Comparison of ENCODE assay signal across 28 cellular contexts in genomic region chr11:127675602-127676001, GRCh38.
DNase-seq lines count a peak whose midpoint lies in the region; TF ChIP-seq lines count a peak whose summit lies in the region.
"Had no signal": no experiment of that assay in that cellular context is flagged by ENCODE, and none has a peak within 500 bp of the region (broad histone marks: within the 10 kb centered on the region; RNA-seq: fewer than 3 reads in every experiment).

No MANE protein-coding gene starts in this region.

- H4K20me1 ChIP-seq in Loucy (ENCODE audit: insufficient read depth, low read length, poor library complexity, severe bottlenecking), result no peaks in the 10 kb centered on the region
- no peaks in the 10 kb centered on the region for H4K20me1 ChIP-seq in hepatocyte (ENCODE audit: insufficient read depth, poor library complexity, severe bottlenecking)
- H4K20me1 ChIP-seq: BLaER1 treated with 17β-estradiol and CSF1 and Interleukin-3, amounts not matched to agents 10 nM and 100 nM had no signal

- H3K9ac ChIP-seq in Loucy (ENCODE audit: low read depth, low read length, poor library complexity, severe bottlenecking) (no peak overlapping the region), neuronal stem cell (ENCODE audit: low read depth, low read length, poor library complexity) (no peak overlapping the region)
- H3K9ac ChIP-seq: BLaER1 treated with 17β-estradiol and CSF1 and Interleukin-3, amounts not matched to agents 10 nM and 100 nM; KMS-11 had no signal

- no peaks in the 10 kb centered on the region for H3F3A ChIP-seq in Loucy (ENCODE audit: low read depth)

- H3K9me2 ChIP-seq in Loucy (replicated peaks; ENCODE audit: low read depth, low read length) (no peaks in the 10 kb centered on the region), hepatocyte (replicated peaks; ENCODE audit: insufficient read depth) (no peaks in the 10 kb centered on the region)

- H3K14ac ChIP-seq in neuronal stem cell (ENCODE audit: low read length), result no peak overlapping the region

- no peak overlapping the region for H3K4me2 ChIP-seq in Loucy (ENCODE audit: low read depth, low read length, poor library complexity, severe bottlenecking)
- H3K4me2 ChIP-seq in hepatocyte, result peak overlapping the region; percentile 13
- no peak overlapping the region for H3K4me2 ChIP-seq in neuronal stem cell (ENCODE audit: insufficient read depth, low read length, poor library complexity, severe bottlenecking)
- H3K4me2 ChIP-seq: KMS-11 had no signal

- H3K9me3 ChIP-seq in Loucy (ENCODE audit: insufficient read depth, low read depth, low read length) (no peaks in the 10 kb centered on the region), hepatocyte (ENCODE audit: low read depth) (no peaks in the 10 kb centered on the region), neuronal stem cell (replicated peaks in 1 of 2; ENCODE audit: control insufficient read depth in 2 of 2, insufficient read depth in 1 of 2, low read depth in 1 of 2, low read length in 2 of 2) (no peaks in the 10 kb centered on the region)
- H3K9me3 ChIP-seq: BLaER1 treated with 17β-estradiol and CSF1 and Interleukin-3, amounts not matched to agents 10 nM and 100 nM; colonic mucosa; neutrophil; psoas muscle; upper lobe of right lung had no signal

- H2BK5ac ChIP-seq in neuronal stem cell (ENCODE audit: low read length), result no peak overlapping the region

- H4K91ac ChIP-seq in neuronal stem cell (ENCODE audit: low read depth, low read length, poor library complexity), result no peak overlapping the region

- POLR2A ChIA-PET in activated CD4-positive, alpha-beta memory T cell treated with anti-CD3 and anti-CD28 coated beads for 36 hours (lab: Charles Lee), result no interaction called here

- 53% methylated on average over 2 of the region's 2 CpGs for WGBS in hepatocyte (ENCODE audit: low lambda C conversion rate, missing lambda C conversion rate)
- no CpG with 5 or more reads among the region's 2 CpGs for WGBS in neuronal stem cell (ENCODE audit: extremely low coverage in 2 of 2, insufficient read length in 2 of 2, insufficient replicate concordance in 1 of 2), 2 donors

- TF ChIP-seq CTCF in Loucy (conservative IDR thresholded peaks at IDR 0.05; ENCODE audit: low read length) (no peak), hepatocyte (IDR thresholded peaks at IDR 0.05; ENCODE audit: poor library complexity) (no peak)

- intact Hi-C loops in activated CD4-positive, alpha-beta memory T cell treated with anti-CD3 and anti-CD28 coated beads for 36 hours (cut with micrococcal nuclease), result no loop called here

- no peak overlapping the region for H3K4ac ChIP-seq in neuronal stem cell (ENCODE audit: low read length)

- H3K27ac Mint-ChIP-seq in activated CD4-positive, alpha-beta memory T cell treated with anti-CD3 and anti-CD28 coated beads for 36 hours, result no peak overlapping the region
- H3K27ac Mint-ChIP-seq: activated B cell treated with CpG ODN at 0.5 μM for 24 hours; activated CD8-positive, alpha-beta memory T cell treated with anti-CD3 and anti-CD28 coated beads, Interleukin-2, amount 10 ng/mL, durations not matched to agents 7 days and 5 days; activated naive CD8-positive, alpha-beta T cell treated with anti-CD3 and anti-CD28 coated beads, Interleukin-2, amount 10 ng/mL, durations not matched to agents 7 days and 5 days; memory B cell had no signal

- H3K27ac ChIP-seq in hepatocyte, result no peak overlapping the region
- H3K27ac ChIP-seq in neuronal stem cell (replicated peaks; ENCODE audit: low read length), result no peak overlapping the region
- H3K27ac ChIP-seq: BLaER1 treated with 17β-estradiol and CSF1 and Interleukin-3, amounts not matched to agents 10 nM and 100 nM; colonic mucosa; epithelial cell of prostate; KMS-11; neutrophil; psoas muscle; upper lobe of right lung had no signal

- H3K9me3 Mint-ChIP-seq in activated CD4-positive, alpha-beta memory T cell treated with anti-CD3 and anti-CD28 coated beads for 36 hours, result no peaks in the 10 kb centered on the region
- H3K9me3 Mint-ChIP-seq: activated naive CD8-positive, alpha-beta T cell treated with anti-CD3 and anti-CD28 coated beads, Interleukin-2, amount 10 ng/mL, durations not matched to agents 7 days and 5 days; activated T-cell treated with anti-CD3 and anti-CD28 coated beads, Interleukin-2, amount 50 U/mL, for 4 hours had no signal

- no peaks in the 10 kb centered on the region for H3K36me3 ChIP-seq in Loucy (ENCODE audit: insufficient read depth, low read length)
- no peaks in the 10 kb centered on the region for H3K36me3 ChIP-seq in hepatocyte (replicated peaks; ENCODE audit: insufficient read depth, low read depth)
- no peaks in the 10 kb centered on the region for H3K36me3 ChIP-seq in neuronal stem cell (replicated peaks in 1 of 2; ENCODE audit: control insufficient read depth in 2 of 2, insufficient read depth in 2 of 2, low read length in 2 of 2)
- H3K36me3 ChIP-seq: BLaER1 treated with 17β-estradiol and CSF1 and Interleukin-3, amounts not matched to agents 10 nM and 100 nM; colonic mucosa; neutrophil; upper lobe of right lung had no signal

- no peaks in the 10 kb centered on the region for H3K79me1 ChIP-seq in neuronal stem cell (ENCODE audit: low read depth, low read length)

- no peak overlapping the region for H3K18ac ChIP-seq in neuronal stem cell (ENCODE audit: low read length)

- no peak overlapping the region for H3K4me3 Mint-ChIP-seq in activated CD4-positive, alpha-beta memory T cell treated with anti-CD3 and anti-CD28 coated beads for 36 hours
- H3K4me3 Mint-ChIP-seq: activated B cell treated with CpG ODN at 0.5 μM for 24 hours; activated CD8-positive, alpha-beta memory T cell treated with anti-CD3 and anti-CD28 coated beads, Interleukin-2, amount 10 ng/mL, durations not matched to agents 7 days and 5 days; activated naive CD8-positive, alpha-beta T cell treated with anti-CD3 and anti-CD28 coated beads, Interleukin-2, amount 10 ng/mL, durations not matched to agents 7 days and 5 days; activated T-cell treated with anti-CD3 and anti-CD28 coated beads, Interleukin-2, amount 50 U/mL, for 4 hours; memory B cell had no signal

- no peak overlapping the region for H3K4me3 ChIP-seq in Loucy (ENCODE audit: low read length, poor library complexity, severe bottlenecking)
- H3K4me3 ChIP-seq in hepatocyte, result no peak overlapping the region
- H3K4me3 ChIP-seq in neuronal stem cell (ENCODE audit: low read length in 2 of 2), result no peak overlapping the region
- H3K4me3 ChIP-seq: BLaER1 treated with 17β-estradiol and CSF1 and Interleukin-3, amounts not matched to agents 10 nM and 100 nM; colonic mucosa; psoas muscle; upper lobe of right lung had no signal

- no peak overlapping the region for H2BK12ac ChIP-seq in neuronal stem cell (ENCODE audit: low read length)

- no peak overlapping the region for H2AK5ac ChIP-seq in neuronal stem cell (ENCODE audit: low read depth, low read length)

- H3K79me2 ChIP-seq in Loucy (ENCODE audit: insufficient read depth, low read length), result no peaks in the 10 kb centered on the region
- H3K79me2 ChIP-seq in hepatocyte, result no peaks in the 10 kb centered on the region

- no peaks in the 10 kb centered on the region for H3K36me3 Mint-ChIP-seq in activated CD4-positive, alpha-beta memory T cell treated with anti-CD3 and anti-CD28 coated beads for 36 hours
- H3K36me3 Mint-ChIP-seq: activated CD8-positive, alpha-beta memory T cell treated with anti-CD3 and anti-CD28 coated beads, Interleukin-2, amount 10 ng/mL, durations not matched to agents 7 days and 5 days; activated naive CD8-positive, alpha-beta T cell treated with anti-CD3 and anti-CD28 coated beads, Interleukin-2, amount 10 ng/mL, durations not matched to agents 7 days and 5 days; memory B cell had no signal

- H2BK15ac ChIP-seq in neuronal stem cell (ENCODE audit: low read length), result no peak overlapping the region

- DNase-seq in EH (ENCODE audit: low read depth), result peak; percentile 2
- peak; percentile 7 for DNase-seq in hepatocyte (ENCODE audit: low spot score)
- no peak for DNase-seq in neuronal stem cell (ENCODE audit: low spot score)
- no peak for DNase-seq in activated gamma-delta T cell treated with Interleukin-2 at 50 U/mL for 16 hours
- DNase-seq in ureter (ENCODE audit: low spot score), result no peak
- DNase-seq in SKM-1 treated with dmso at 0.1 percent for 144 hours (lab: John Stamatoyannopoulos, UW; ENCODE audit: unreplicated experiment), result no peak
- DNase-seq in activated CD4-positive, alpha-beta memory T cell treated with anti-CD3 and anti-CD28 coated beads for 36 hours, result no peak
- DNase-seq: activated B cell treated with CpG ODN at 0.5 μM for 24 hours; activated CD4-positive, alpha-beta T cell treated with anti-CD3 and anti-CD28 coated beads, Interleukin-2, amount 50 U/mL, for 1 hour; activated CD8-positive, alpha-beta memory T cell treated with anti-CD3 and anti-CD28 coated beads, Interleukin-2, amount 10 ng/mL, durations not matched to agents 7 days and 5 days; activated gamma-delta T cell; activated naive CD8-positive, alpha-beta T cell treated with anti-CD3 and anti-CD28 coated beads, Interleukin-2, amount 10 ng/mL, durations not matched to agents 7 days and 5 days; activated T-cell treated with anti-CD3 and anti-CD28 coated beads, Interleukin-2, amount 50 U/mL, for 4 hours; aorta; colonic mucosa; DMS79; effector CD8-positive, alpha-beta T cell; left cardiac atrium; NCI-H1436; psoas muscle; stimulated activated naive CD4-positive, alpha-beta T cell; upper lobe of right lung had no signal

- H3K27me3 ChIP-seq in Loucy (ENCODE audit: insufficient read depth, low read length, poor library complexity, severe bottlenecking) (no peaks in the 10 kb centered on the region), hepatocyte (no peaks in the 10 kb centered on the region), neuronal stem cell (ENCODE audit: control insufficient read depth in 3 of 3, insufficient read depth in 3 of 3, low read depth in 1 of 3, low read length in 3 of 3) (no peaks in the 10 kb centered on the region)
- H3K27me3 ChIP-seq: BLaER1 treated with 17β-estradiol and CSF1 and Interleukin-3, amounts not matched to agents 10 nM and 100 nM; colonic mucosa; neutrophil; upper lobe of right lung had no signal

- no peaks in the 10 kb centered on the region for H3K27me3 Mint-ChIP-seq in activated CD4-positive, alpha-beta memory T cell treated with anti-CD3 and anti-CD28 coated beads for 36 hours
- H3K27me3 Mint-ChIP-seq: activated B cell treated with CpG ODN at 0.5 μM for 24 hours; activated CD8-positive, alpha-beta memory T cell treated with anti-CD3 and anti-CD28 coated beads, Interleukin-2, amount 10 ng/mL, durations not matched to agents 7 days and 5 days; activated naive CD8-positive, alpha-beta T cell treated with anti-CD3 and anti-CD28 coated beads, Interleukin-2, amount 10 ng/mL, durations not matched to agents 7 days and 5 days; memory B cell had no signal

- no peak overlapping the region for H3K23ac ChIP-seq in neuronal stem cell (ENCODE audit: low read depth, low read length, poor library complexity)

- CTCF ChIA-PET in activated CD4-positive, alpha-beta memory T cell treated with anti-CD3 and anti-CD28 coated beads for 36 hours (lab: Charles Lee), result no interaction called here

- peaks cover 4% of the 10 kb centered on the region for H3K4me1 ChIP-seq in Loucy (ENCODE audit: insufficient read depth, low read length, poor library complexity, severe bottlenecking)
- H3K4me1 ChIP-seq in hepatocyte (ENCODE audit: insufficient read depth), result no peaks in the 10 kb centered on the region
- H3K4me1 ChIP-seq in neuronal stem cell (ENCODE audit: control insufficient read depth in 2 of 2, insufficient read depth in 1 of 2, low read depth in 1 of 2, low read length in 2 of 2), result peaks cover 5 to 18% of the 10 kb centered on the region in 2 donors
- H3K4me1 ChIP-seq: colonic mucosa, psoas muscle, upper lobe of right lung had no signal

- no peak overlapping the region for H4K8ac ChIP-seq in neuronal stem cell (ENCODE audit: low read depth, low read length)

- no peak overlapping the region for H2BK120ac ChIP-seq in neuronal stem cell (ENCODE audit: low read depth, low read length)

- H3K4me1 Mint-ChIP-seq in activated CD4-positive, alpha-beta memory T cell treated with anti-CD3 and anti-CD28 coated beads for 36 hours (ENCODE audit: low read depth), result no peaks in the 10 kb centered on the region
- H3K4me1 Mint-ChIP-seq: activated B cell treated with CpG ODN at 0.5 μM for 24 hours; activated CD8-positive, alpha-beta memory T cell treated with anti-CD3 and anti-CD28 coated beads, Interleukin-2, amount 10 ng/mL, durations not matched to agents 7 days and 5 days; activated naive CD8-positive, alpha-beta T cell treated with anti-CD3 and anti-CD28 coated beads, Interleukin-2, amount 10 ng/mL, durations not matched to agents 7 days and 5 days; memory B cell had no signal

- 0 out of 2 replicates have a peak overlapping the region, but pooled peaks have one; percentile 26 for H2AFZ ChIP-seq in Loucy (ENCODE audit: low read length)
- H2AFZ ChIP-seq in hepatocyte, result no peak overlapping the region
- H2AFZ ChIP-seq in neuronal stem cell (ENCODE audit: low read length), result peak overlapping the region; percentile 2

Comparison
In these comparisons a context has a peak if more than half of its experiments do, and no peak if none do; other contexts are left out.
1. DNase-seq: peak in EH (single experiment) and hepatocyte (single experiment); none in neuronal stem cell (single experiment), activated gamma-delta T cell treated with Interleukin-2 at 50 U/mL for 16 hours (single experiment), ureter (single experiment), SKM-1 treated with dmso at 0.1 percent for 144 hours (single experiment) and activated CD4-positive, alpha-beta memory T cell treated with anti-CD3 and anti-CD28 coated beads for 36 hours (single experiment).